ENCODE assay signal across 13 cellular contexts in the genomic region with DNA sequence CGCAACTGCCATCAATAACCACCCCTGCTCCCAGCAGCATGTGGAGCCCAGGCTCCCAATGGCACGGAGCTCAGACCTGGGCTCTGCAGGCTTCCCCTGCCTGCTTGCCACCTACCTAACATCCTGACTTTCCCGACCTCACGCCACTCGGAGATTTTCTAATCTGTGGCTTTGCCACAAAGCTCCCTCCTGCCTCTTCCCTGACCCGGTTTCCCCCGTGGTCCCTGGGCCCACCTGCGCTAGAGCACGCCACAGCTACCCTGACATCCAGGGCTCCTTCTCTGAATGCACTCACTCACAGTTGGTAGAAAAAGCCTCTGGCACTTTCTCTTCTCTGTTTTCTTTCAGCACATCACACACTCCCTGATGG.
"Had no signal": no experiment of that assay in that cellular context is flagged by ENCODE, and none has a peak within 500 bp of the region (broad histone marks: within the 10 kb centered on the region; RNA-seq: fewer than 3 reads in every experiment).

No MANE protein-coding gene starts in this region.

- H3K27me3 Mint-ChIP-seq: activated B cell treated with CpG ODN at 0.5 μM for 24 hours; activated naive CD8-positive, alpha-beta T cell treated with anti-CD3 and anti-CD28 coated beads for 36 hours; naive thymus-derived CD8-positive, alpha-beta T cell; T-helper 17 cell had no signal

- ATAC-seq: left lung; naive thymus-derived CD8-positive, alpha-beta T cell; T-helper 17 cell had no signal

- H3K9me3 Mint-ChIP-seq: activated B cell treated with CpG ODN at 0.5 μM for 24 hours; activated naive CD8-positive, alpha-beta T cell treated with anti-CD3 and anti-CD28 coated beads for 36 hours; mesothelial cell of epicardium; naive thymus-derived CD8-positive, alpha-beta T cell had no signal

- H3K27ac Mint-ChIP-seq: activated B cell treated with CpG ODN at 0.5 μM for 24 hours; activated naive CD8-positive, alpha-beta T cell treated with anti-CD3 and anti-CD28 coated beads for 36 hours; mesothelial cell of epicardium had no signal

- H3K4me3 Mint-ChIP-seq: activated B cell treated with CpG ODN at 0.5 μM for 24 hours; activated naive CD8-positive, alpha-beta T cell treated with anti-CD3 and anti-CD28 coated beads for 36 hours; mesothelial cell of epicardium; T-helper 17 cell had no signal

- H3K4me1 Mint-ChIP-seq: activated B cell treated with CpG ODN at 0.5 μM for 24 hours, mesothelial cell of epicardium had no signal

- DNase-seq: activated B cell treated with CpG ODN at 0.5 μM for 24 hours; activated naive CD8-positive, alpha-beta T cell treated with anti-CD3 and anti-CD28 coated beads for 36 hours; amygdala; cerebellar nuclear complex; glutamatergic neuron; hippocampal formation; kidney glomerular epithelial cell; naive thymus-derived CD8-positive, alpha-beta T cell; stimulated activated CD4-positive, alpha-beta T cell treated with anti-CD3 and anti-CD28 coated beads, Interleukin-4, amount 100 ng/mL, for 4 hours; T-helper 17 cell; transverse colon had no signal
